Comparison of ENCODE assay signal across 17 cellular contexts in the genomic region with DNA sequence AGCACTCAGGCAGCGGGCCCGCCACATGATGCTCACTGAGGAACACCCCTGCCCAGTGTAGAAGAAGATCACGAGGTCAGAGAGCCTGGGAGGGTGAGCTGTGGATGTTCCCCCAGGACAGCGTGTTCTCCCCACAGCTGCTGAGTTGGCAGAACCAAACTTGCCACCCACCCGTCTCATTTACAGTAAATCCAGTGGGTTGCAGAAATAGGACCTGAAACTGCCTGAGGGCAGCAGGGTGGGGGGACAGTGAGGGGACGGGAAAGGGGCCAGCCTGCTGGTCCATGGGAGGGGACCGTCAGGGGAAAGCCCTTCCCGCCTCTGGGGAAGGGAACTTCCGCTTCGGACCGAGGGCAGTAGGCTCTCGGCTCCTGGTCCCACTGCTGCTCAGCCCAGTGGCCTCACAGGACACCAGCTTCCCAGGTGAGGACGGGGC. TPM values are rescaled to one million over a fixed set of nuclear protein-coding genes. Genes with fewer than 3 reads are reported as not detected.
DNase-seq lines count a peak whose midpoint lies in the region; ATAC-seq, FAIRE-seq and TF ChIP-seq lines count a peak whose summit lies in the region.
"Had no signal": no experiment of that assay in that cellular context is flagged by ENCODE, and none has a peak within 500 bp of the region (broad histone marks: within the 10 kb centered on the region; RNA-seq: fewer than 3 reads in every experiment).

A gene with protein sequence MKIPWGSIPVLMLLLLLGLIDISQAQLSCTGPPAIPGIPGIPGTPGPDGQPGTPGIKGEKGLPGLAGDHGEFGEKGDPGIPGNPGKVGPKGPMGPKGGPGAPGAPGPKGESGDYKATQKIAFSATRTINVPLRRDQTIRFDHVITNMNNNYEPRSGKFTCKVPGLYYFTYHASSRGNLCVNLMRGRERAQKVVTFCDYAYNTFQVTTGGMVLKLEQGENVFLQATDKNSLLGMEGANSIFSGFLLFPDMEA (plus strand): TSS at position 356 of the 436 bp plus-strand sequence. CDS start 6,227 bp downstream, outside the sequence.

- peak; percentile 28 for ATAC-seq in left colon
- ATAC-seq in upper lobe of right lung, result peak; percentile 90
- ATAC-seq in GM18867 (IDR thresholded peaks at IDR 0.05; ENCODE audit: unreplicated experiment), result no peak
- no peak for ATAC-seq in HG02642 (IDR thresholded peaks at IDR 0.05; ENCODE audit: poor library complexity, unreplicated experiment)
- ATAC-seq: activated T-cell treated with anti-CD3 and anti-CD28 coated beads, Interleukin-2, amount 50 U/mL, for 4 hours had no signal

- no peaks in the 10 kb centered on the region for H3K4me1 ChIP-seq in upper lobe of right lung

- no peak for FAIRE-seq in RCC 7860 (lab: Jason Lieb, UNC)
- FAIRE-seq: astrocyte, G401.6 had no signal

- no peaks in the 10 kb centered on the region for H3K27me3 ChIP-seq in upper lobe of right lung

- intact Hi-C loops in left colon (cut with DNase I, micrococcal nuclease) (no loop called here), posterior cingulate gyrus (cut with DNase I) (no loop called here), upper lobe of right lung (cut with DNase I) (no loop called here)

- DNase-seq in coronary artery (ENCODE audit: low spot score), result no peak
- DNase-seq in left colon, result peak in 1 of 2 donors; percentile 59
- DNase-seq in posterior cingulate gyrus, result peak in 6 of 10 donors; percentile 15 to 87 (median 34)
- DNase-seq in upper lobe of right lung, result peak; percentile 84
- no peak for DNase-seq in activated naive CD4-positive, alpha-beta T cell (lab: John Stamatoyannopoulos, UW)
- DNase-seq in RCC 7860 (ENCODE audit: low spot score), result no peak
- DNase-seq: activated CD4-positive, CD25-positive, alpha-beta regulatory T cell; activated T-cell treated with anti-CD3 and anti-CD28 coated beads, Interleukin-2, amount 50 U/mL, for 4 hours; CD4-positive, alpha-beta memory T cell; NCI-H1694 treated with DMSO at 0.1 percent for 48 hours; NK-92 treated with Interleukin-12 subunit alpha and Interleukin-12 subunit beta, amount 100 ng/mL, for 24 hours; stimulated activated CD8-positive, alpha-beta memory T cell treated with anti-CD3 and anti-CD28 coated beads, Interleukin-4, amount 100 ng/mL, for 48 hours had no signal

- H3K27ac ChIP-seq in coronary artery, result peak within 1 kb of the TSS in 1 of 2 donors; percentile 58
- H3K27ac ChIP-seq in upper lobe of right lung, result peak within 1 kb of the TSS; percentile 58

- H3K36me3 ChIP-seq in upper lobe of right lung, result no peaks in the 10 kb centered on the region

- H3K9me3 ChIP-seq in upper lobe of right lung, result no peaks in the 10 kb centered on the region

- TF ChIP-seq CTCF in coronary artery (IDR thresholded peaks at IDR 0.05), result no peak
- no peak for TF ChIP-seq CTCF in upper lobe of right lung (IDR thresholded peaks at IDR 0.05)

- peak within 1 kb of the TSS; percentile 63 for H3K4me3 ChIP-seq in coronary artery
- peak within 1 kb of the TSS; percentile 44 for H3K4me3 ChIP-seq in upper lobe of right lung

RNA-seq across cellular contexts. Expression of the gene that starts here (rescaled TPM):
- total RNA-seq in left colon (100 to 1,000 TPM in 1 of 2 donors, 10 to 100 TPM in 1; 32.5 to 150 TPM), upper lobe of right lung (707 TPM)
- total RNA-seq: astrocyte, myocyte had no signal

Comparison
In these comparisons a context has a peak if more than half of its experiments do, and no peak if none do; other contexts are left out.
1. DNase-seq: peak in posterior cingulate gyrus (6 of 10) and upper lobe of right lung (single experiment); none in coronary artery (single experiment), activated naive CD4-positive, alpha-beta T cell (0 of 4) and RCC 7860 (single experiment).
2. ATAC-seq: peak in left colon (single experiment) and upper lobe of right lung (single experiment); none in GM18867 (single experiment) and HG02642 (single experiment).